23 cellular contexts compared by ENCODE assay signal in genomic region chr17:74497471-74497870, GRCh38. TPM values are rescaled to one million over a fixed set of nuclear protein-coding genes. Genes with fewer than 3 reads are reported as not detected.
"Had no signal": no experiment of that assay in that cellular context is flagged by ENCODE, and none has a peak within 500 bp of the region (broad histone marks: within the 10 kb centered on the region; RNA-seq: fewer than 3 reads in every experiment).

No MANE protein-coding gene starts in this region.

- H3K9me3 Mint-ChIP-seq: activated CD8-positive, alpha-beta T cell treated with anti-CD3 and anti-CD28 coated beads for 36 hours; activated naive CD8-positive, alpha-beta T cell treated with anti-CD3 and anti-CD28 coated beads, Interleukin-2, amount 50 U/mL, for 24 hours; activated T-cell treated with anti-CD3 and anti-CD28 coated beads, Interleukin-2, amount 50 U/mL, for 4 hours; activated T-helper 2 cell treated with anti-CD3 and anti-CD28 coated beads, Interferon-gamma antibody, Interleukin-2, Interleukin-4, amounts not matched to agents 10 μg/mL and 5 μg/mL and 100 μg/mL, durations not matched to agents 14 hours and 24 hours and 36 hours; naive thymus-derived CD8-positive, alpha-beta T cell; neural progenitor cell; T-helper 2 cell treated with Interferon-gamma antibody and Interleukin-4, amounts not matched to agents 5 μg/mL and 100 μg/mL, for 36 hours; type B pancreatic cell had no signal

- ATAC-seq: activated CD8-positive, alpha-beta T cell treated with anti-CD3 and anti-CD28 coated beads for 36 hours; activated naive CD8-positive, alpha-beta T cell treated with anti-CD3 and anti-CD28 coated beads, Interleukin-2, amount 50 U/mL, for 24 hours; activated T-cell treated with anti-CD3 and anti-CD28 coated beads, Interleukin-2, amount 50 U/mL, for 4 hours; naive thymus-derived CD8-positive, alpha-beta T cell; pancreas; psoas muscle; SK-N-SH treated with all-trans-retinoic acid at 6 μM for 48 hours had no signal

- H3K27ac Mint-ChIP-seq: activated CD8-positive, alpha-beta T cell treated with anti-CD3 and anti-CD28 coated beads for 36 hours; activated naive CD8-positive, alpha-beta T cell treated with anti-CD3 and anti-CD28 coated beads, Interleukin-2, amount 50 U/mL, for 24 hours; activated T-helper 2 cell treated with anti-CD3 and anti-CD28 coated beads, Interferon-gamma antibody, Interleukin-2, Interleukin-4, amounts not matched to agents 10 μg/mL and 5 μg/mL and 100 μg/mL, durations not matched to agents 14 hours and 24 hours and 36 hours; neural progenitor cell; T-helper 2 cell treated with Interferon-gamma antibody and Interleukin-4, amounts not matched to agents 5 μg/mL and 100 μg/mL, for 36 hours; type B pancreatic cell had no signal

- H3K27me3 Mint-ChIP-seq: activated CD8-positive, alpha-beta T cell treated with anti-CD3 and anti-CD28 coated beads for 36 hours; activated naive CD8-positive, alpha-beta T cell treated with anti-CD3 and anti-CD28 coated beads, Interleukin-2, amount 50 U/mL, for 24 hours had no signal

- H3K36me3 Mint-ChIP-seq: naive thymus-derived CD8-positive, alpha-beta T cell; neural progenitor cell; type B pancreatic cell had no signal

- H3K4me3 Mint-ChIP-seq: activated CD8-positive, alpha-beta T cell treated with anti-CD3 and anti-CD28 coated beads for 36 hours; activated naive CD8-positive, alpha-beta T cell treated with anti-CD3 and anti-CD28 coated beads, Interleukin-2, amount 50 U/mL, for 24 hours; activated T-cell treated with anti-CD3 and anti-CD28 coated beads, Interleukin-2, amount 50 U/mL, for 4 hours; naive thymus-derived CD8-positive, alpha-beta T cell; neural progenitor cell; T-helper 2 cell treated with Interferon-gamma antibody and Interleukin-4, amounts not matched to agents 5 μg/mL and 100 μg/mL, for 36 hours; type B pancreatic cell had no signal

- H3K4me3 ChIP-seq: lung, neural progenitor cell, pancreas, psoas muscle, right atrium auricular region, thoracic aorta had no signal

- H3K36me3 ChIP-seq: neural progenitor cell, pancreas, right atrium auricular region, thoracic aorta had no signal

- DNase-seq: activated CD4-positive, alpha-beta T cell treated with anti-CD3 and anti-CD28 coated beads for 4 hours; activated CD8-positive, alpha-beta T cell treated with anti-CD3 and anti-CD28 coated beads for 36 hours; activated naive CD4-positive, alpha-beta T cell treated with anti-CD3 and anti-CD28 coated beads, Interleukin-2, amount 50 U/mL, for 16 hours; activated naive CD8-positive, alpha-beta T cell treated with anti-CD3 and anti-CD28 coated beads, Interleukin-2, amount 50 U/mL, for 24 hours; activated T-cell treated with anti-CD3 and anti-CD28 coated beads, Interleukin-2, amount 50 U/mL, for 4 hours; effector CD4-positive, alpha-beta T cell; kidney; pancreas; psoas muscle; stimulated activated CD4-positive, alpha-beta T cell treated with anti-CD3 and anti-CD28 coated beads, Interleukin-4, amount 100 ng/mL, for 24 hours; stimulated activated naive CD4-positive, alpha-beta T cell treated with Interleukin-2 at 50 U/mL for 16 hours had no signal

- H3K9me3 ChIP-seq: pancreas, psoas muscle, right atrium auricular region, thoracic aorta had no signal

- H3K4me1 ChIP-seq: neural progenitor cell, pancreas, right atrium auricular region had no signal

- H3K27me3 ChIP-seq: pancreas, right atrium auricular region had no signal

- H3K27ac ChIP-seq: neural progenitor cell, pancreas, psoas muscle, right atrium auricular region, thoracic aorta had no signal

RNA-seq across cellular contexts. Expression of gene CD300A, which starts 31.0 kb away (rescaled TPM):
- total RNA-seq: epithelial cell of proximal tubule, fibroblast of villous mesenchyme had no signal

RNA-seq across cellular contexts. Expression of gene CD300LB, which starts 33.8 kb away (rescaled TPM):
- total RNA-seq: activated CD8-positive, alpha-beta T cell treated with anti-CD3 and anti-CD28 coated beads for 36 hours; activated T-cell treated with anti-CD3 and anti-CD28 coated beads, Interleukin-2, amount 50 U/mL, for 4 hours; activated T-helper 2 cell treated with anti-CD3 and anti-CD28 coated beads, Interferon-gamma antibody, Interleukin-2, Interleukin-4, amounts not matched to agents 10 μg/mL and 5 μg/mL and 100 μg/mL, durations not matched to agents 14 hours and 24 hours and 36 hours; cerebellum; epithelial cell of proximal tubule; fibroblast of villous mesenchyme; naive thymus-derived CD8-positive, alpha-beta T cell had no signal

RNA-seq across cellular contexts. Expression of gene CD300C, which starts 48.4 kb away (rescaled TPM):
- total RNA-seq: activated CD8-positive, alpha-beta T cell treated with anti-CD3 and anti-CD28 coated beads for 36 hours; activated T-cell treated with anti-CD3 and anti-CD28 coated beads, Interleukin-2, amount 50 U/mL, for 4 hours; activated T-helper 2 cell treated with anti-CD3 and anti-CD28 coated beads, Interferon-gamma antibody, Interleukin-2, Interleukin-4, amounts not matched to agents 10 μg/mL and 5 μg/mL and 100 μg/mL, durations not matched to agents 14 hours and 24 hours and 36 hours; cerebellum; fibroblast of villous mesenchyme; naive thymus-derived CD8-positive, alpha-beta T cell had no signal
